Comparison of ENCODE assay signal across 23 cellular contexts in genomic region chr1:38852780-38853179, GRCh38. TPM values are rescaled to one million over a fixed set of nuclear protein-coding genes. Genes with fewer than 3 reads are reported as not detected.
DNase-seq lines count a peak whose midpoint lies in the region; ATAC-seq lines count a peak whose summit lies in the region.
"Had no signal": no experiment of that assay in that cellular context is flagged by ENCODE, and none has a peak within 500 bp of the region (broad histone marks: within the 10 kb centered on the region; RNA-seq: fewer than 3 reads in every experiment).

No MANE protein-coding gene starts in this region.

- H3K9me3 Mint-ChIP-seq in CD4-positive, CD25-positive, alpha-beta regulatory T cell = no peaks in the 10 kb centered on the region
- H3K9me3 Mint-ChIP-seq in CD8-positive, alpha-beta memory T cell = no peaks in the 10 kb centered on the region
- no peaks in the 10 kb centered on the region for H3K9me3 Mint-ChIP-seq in activated naive CD4-positive, alpha-beta T cell treated with anti-CD3 and anti-CD28 coated beads, Interleukin-2, amount 50 U/mL, for 72 hours
- H3K9me3 Mint-ChIP-seq: naive thymus-derived CD8-positive, alpha-beta T cell; T-cell had no signal

- ATAC-seq in CD4-positive, CD25-positive, alpha-beta regulatory T cell (ENCODE audit: low read depth in 2 of 2) = no peak
- ATAC-seq in GM21619 (IDR thresholded peaks at IDR 0.05; ENCODE audit: unreplicated experiment) (peak; percentile 47), GM21825 (IDR thresholded peaks at IDR 0.05; ENCODE audit: unreplicated experiment) (no peak)
- peak; percentile 93 to 98 for ATAC-seq in activated naive CD4-positive, alpha-beta T cell treated with anti-CD3 and anti-CD28 coated beads, Interleukin-2, amount 50 U/mL, for 72 hours
- ATAC-seq: naive thymus-derived CD8-positive, alpha-beta T cell; T-cell had no signal

- no peaks in the 10 kb centered on the region for H3K9me3 ChIP-seq in CD4-positive, CD25-positive, alpha-beta regulatory T cell (ENCODE audit: control insufficient read depth in 2 of 2, low read length in 2 of 2)
- H3K9me3 ChIP-seq in CD8-positive, alpha-beta memory T cell (ENCODE audit: low read length) = no peaks in the 10 kb centered on the region
- H3K9me3 ChIP-seq: tibial artery had no signal

- CTCF ChIA-PET in CD8-positive, alpha-beta memory T cell (lab: Charles Lee) = no interaction called here

- no peaks in the 10 kb centered on the region for H3K27me3 ChIP-seq in CD4-positive, CD25-positive, alpha-beta regulatory T cell (ENCODE audit: control insufficient read depth, insufficient read depth, low read length)
- H3K27me3 ChIP-seq in CD8-positive, alpha-beta memory T cell (ENCODE audit: insufficient read depth, low read length, poor library complexity, severe bottlenecking) = no peaks in the 10 kb centered on the region
- H3K27me3 ChIP-seq: cardiac muscle cell, tibial artery had no signal

- peaks cover 23% of the 10 kb centered on the region for H3K36me3 Mint-ChIP-seq in CD4-positive, CD25-positive, alpha-beta regulatory T cell
- H3K36me3 Mint-ChIP-seq in CD8-positive, alpha-beta memory T cell = peaks cover 0 to 65% (median 22%) of the 10 kb centered on the region in 3 donors
- H3K36me3 Mint-ChIP-seq in activated naive CD4-positive, alpha-beta T cell treated with anti-CD3 and anti-CD28 coated beads, Interleukin-2, amount 50 U/mL, for 72 hours = peaks cover 7 to 41% of the 10 kb centered on the region in 2 donors

- peaks cover 58% of the 10 kb centered on the region for H3K36me3 ChIP-seq in CD4-positive, CD25-positive, alpha-beta regulatory T cell (ENCODE audit: control insufficient read depth, insufficient read depth, low read length)
- peaks cover 14% of the 10 kb centered on the region for H3K36me3 ChIP-seq in CD8-positive, alpha-beta memory T cell (ENCODE audit: insufficient read depth, low read length)

- peak overlapping the region; percentile 29 for H3K4me3 ChIP-seq in CD4-positive, CD25-positive, alpha-beta regulatory T cell (ENCODE audit: low read depth, low read length)
- H3K4me3 ChIP-seq in CD8-positive, alpha-beta memory T cell (ENCODE audit: low read length) = no peak overlapping the region
- H3K4me3 ChIP-seq: cardiac muscle cell, lung, tibial artery had no signal

- H3K4me1 ChIP-seq in CD4-positive, CD25-positive, alpha-beta regulatory T cell (ENCODE audit: control insufficient read depth, insufficient read depth, low read length, poor library complexity, severe bottlenecking) = peaks cover 15% of the 10 kb centered on the region
- H3K4me1 ChIP-seq in CD8-positive, alpha-beta memory T cell (ENCODE audit: insufficient read depth, low read length) = peaks cover 1% of the 10 kb centered on the region

- H3K27ac Mint-ChIP-seq in CD4-positive, CD25-positive, alpha-beta regulatory T cell = peak overlapping the region; percentile 18 to 76 (median 59)
- H3K27ac Mint-ChIP-seq in CD8-positive, alpha-beta memory T cell = peak overlapping the region in 5 of 8 donors; percentile 1 to 77 (median 34)
- peak overlapping the region; percentile 79 to 90 for H3K27ac Mint-ChIP-seq in activated naive CD4-positive, alpha-beta T cell treated with anti-CD3 and anti-CD28 coated beads, Interleukin-2, amount 50 U/mL, for 72 hours

- peaks cover 14 to 52% (median 41%) of the 10 kb centered on the region in 4 donors for H3K4me1 Mint-ChIP-seq in CD4-positive, CD25-positive, alpha-beta regulatory T cell
- H3K4me1 Mint-ChIP-seq in CD8-positive, alpha-beta memory T cell = peaks cover 23 to 47% (median 47%) of the 10 kb centered on the region in 3 donors

- POLR2A ChIA-PET in CD8-positive, alpha-beta memory T cell (lab: Charles Lee) = no interaction called here

- peak in 1 of 3 donors; percentile 32 for DNase-seq in CD4-positive, CD25-positive, alpha-beta regulatory T cell
- DNase-seq in CD8-positive, alpha-beta memory T cell = no peak
- no peak for DNase-seq in activated naive CD4-positive, alpha-beta T cell treated with anti-CD3 and anti-CD28 coated beads, Interleukin-2, amount 50 U/mL, for 72 hours (ENCODE audit: low spot score in 2 of 2)
- DNase-seq in HK-2 (ENCODE audit: unreplicated experiment) = no peak
- DNase-seq in kidney glomerular epithelial cell (lab: John Stamatoyannopoulos, UW) = no peak
- DNase-seq: activated CD8-positive, alpha-beta memory T cell treated with anti-CD3 and anti-CD28 coated beads, Interleukin-2, amount 50 U/mL, for 4 hours; effector CD8-positive, alpha-beta T cell; HCEC 1CT; head of caudate nucleus; naive thymus-derived CD8-positive, alpha-beta T cell; NCI-H1436 treated with DMSO at 0.1 percent for 48 hours; NCI-H345; stimulated activated CD4-positive, alpha-beta T cell treated with anti-CD3 and anti-CD28 coated beads, Interleukin-4, amount 100 ng/mL, for 4 hours; stimulated activated CD8-positive, alpha-beta memory T cell treated with anti-CD3 and anti-CD28 coated beads, Interleukin-4, amount 100 ng/mL, for 48 hours; T-cell; tibial artery had no signal

- no peak overlapping the region for H3K27ac ChIP-seq in CD4-positive, CD25-positive, alpha-beta regulatory T cell (ENCODE audit: insufficient read depth, low read length, poor library complexity, severe bottlenecking)
- no peak overlapping the region for H3K27ac ChIP-seq in CD8-positive, alpha-beta memory T cell (ENCODE audit: low read depth, low read length)
- H3K27ac ChIP-seq: cardiac muscle cell, tibial artery had no signal

- peak overlapping the region in 1 of 4 donors; percentile 65 for H3K4me3 Mint-ChIP-seq in CD4-positive, CD25-positive, alpha-beta regulatory T cell
- H3K4me3 Mint-ChIP-seq in CD8-positive, alpha-beta memory T cell = no peak overlapping the region
- H3K4me3 Mint-ChIP-seq: naive thymus-derived CD8-positive, alpha-beta T cell; T-cell had no signal

- no peaks in the 10 kb centered on the region for H3K27me3 Mint-ChIP-seq in CD4-positive, CD25-positive, alpha-beta regulatory T cell
- H3K27me3 Mint-ChIP-seq in CD8-positive, alpha-beta memory T cell = no peaks in the 10 kb centered on the region
- H3K27me3 Mint-ChIP-seq: naive thymus-derived CD8-positive, alpha-beta T cell; T-cell had no signal

RNA-seq across cellular contexts. Expression of gene RRAGC, which starts 6.8 kb away (rescaled TPM):
- 17.2 TPM for total RNA-seq in CD4-positive, CD25-positive, alpha-beta regulatory T cell
- 10 to 100 TPM in 1 of 4 donors, 1 to 10 TPM in 3; 6.1 to 10.5 (median 8.1) TPM for polyA plus RNA-seq in CD4-positive, CD25-positive, alpha-beta regulatory T cell
- 10 to 100 TPM; 20.6 to 21.9 TPM for total RNA-seq in CD8-positive, alpha-beta memory T cell
- 10.3 TPM for polyA plus RNA-seq in CD8-positive, alpha-beta memory T cell
- total RNA-seq in activated naive CD4-positive, alpha-beta T cell treated with anti-CD3 and anti-CD28 coated beads, Interleukin-2, amount 50 U/mL, for 72 hours = 10 to 100 TPM; 23.3 to 25.0 TPM

RNA-seq across cellular contexts. Expression of gene MYCBP, which starts 20.4 kb away (rescaled TPM):
- total RNA-seq in CD4-positive, CD25-positive, alpha-beta regulatory T cell = 8.3 TPM
- 10 to 100 TPM; 60.0 to 68.6 (median 63.2) TPM for polyA plus RNA-seq in CD4-positive, CD25-positive, alpha-beta regulatory T cell
- 10 to 100 TPM; 63.4 to 74.3 TPM for total RNA-seq in CD8-positive, alpha-beta memory T cell
- polyA plus RNA-seq in CD8-positive, alpha-beta memory T cell = 63.9 TPM
- 10 to 100 TPM; 23.6 to 42.9 TPM for total RNA-seq in activated naive CD4-positive, alpha-beta T cell treated with anti-CD3 and anti-CD28 coated beads, Interleukin-2, amount 50 U/mL, for 72 hours

RNA-seq across cellular contexts. Expression of gene GJA9, which starts 28.6 kb away (rescaled TPM):
- total RNA-seq in CD4-positive, CD25-positive, alpha-beta regulatory T cell = not detected
- polyA plus RNA-seq in CD4-positive, CD25-positive, alpha-beta regulatory T cell = not detected
- not detected for total RNA-seq in CD8-positive, alpha-beta memory T cell
- polyA plus RNA-seq in CD8-positive, alpha-beta memory T cell = not detected
- total RNA-seq in activated naive CD4-positive, alpha-beta T cell treated with anti-CD3 and anti-CD28 coated beads, Interleukin-2, amount 50 U/mL, for 72 hours = not detected
- total RNA-seq: cardiac muscle cell; lung; naive thymus-derived CD8-positive, alpha-beta T cell; posterior vena cava; skeletal muscle tissue; T-cell had no signal
- polyA plus RNA-seq: cardiac muscle cell; fibroblast of lung; naive thymus-derived CD8-positive, alpha-beta T cell had no signal

Comparison
In these comparisons a context has a peak if more than half of its experiments do, and no peak if none do; other contexts are left out.
1. ATAC-seq: peak in GM21619 (single experiment) and activated naive CD4-positive, alpha-beta T cell treated with anti-CD3 and anti-CD28 coated beads, Interleukin-2, amount 50 U/mL, for 72 hours (2 of 2); none in CD4-positive, CD25-positive, alpha-beta regulatory T cell (0 of 2) and GM21825 (single experiment).
2. H3K27ac Mint-ChIP-seq: peak in every context shown above with its lines; median percentile 84 in activated naive CD4-positive, alpha-beta T cell treated with anti-CD3 and anti-CD28 coated beads, Interleukin-2, amount 50 U/mL, for 72 hours; 59 in CD4-positive, CD25-positive, alpha-beta regulatory T cell; 34 in CD8-positive, alpha-beta memory T cell.